ENCODE assay signal across 22 cellular contexts in the genomic region with DNA sequence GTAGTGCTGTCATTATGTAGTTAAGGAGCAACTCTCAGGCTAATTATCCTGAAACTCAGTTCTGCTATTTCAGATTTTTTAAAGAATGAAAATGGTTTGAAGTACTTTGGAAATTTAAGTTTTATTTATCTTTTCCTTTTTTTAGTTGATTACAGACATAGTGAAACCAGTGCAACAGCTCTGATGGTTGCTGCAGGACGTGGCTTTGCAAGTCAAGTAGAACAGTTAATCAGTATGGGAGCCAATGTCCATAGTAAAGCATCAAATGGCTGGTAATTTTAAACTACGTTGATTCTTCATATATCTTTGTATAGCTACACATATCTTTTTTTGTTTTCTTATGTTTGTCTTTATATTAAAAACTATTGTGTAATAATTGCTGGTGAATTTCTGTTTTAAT. TPM values are rescaled to one million over a fixed set of nuclear protein-coding genes. Genes with fewer than 3 reads are reported as not detected.
A peak's percentile ranks its signal among the peaks of the same experiment; 100 is the strongest.
DNase-seq lines count a peak whose midpoint lies in the region; ATAC-seq and TF ChIP-seq lines count a peak whose summit lies in the region.
"Had no signal": no experiment of that assay in that cellular context is flagged by ENCODE, and none has a peak within 500 bp of the region (broad histone marks: within the 10 kb centered on the region; RNA-seq: fewer than 3 reads in every experiment).

No MANE protein-coding gene starts in this region.

- intact Hi-C loops in ovary (cut with DNase I), result no loop called here
- intact Hi-C loops in upper lobe of right lung (cut with DNase I), result no loop called here

- WGBS in ovary, 3 donors, result 69 to 97% (median 69%) methylated on average over 2 of the region's 2 CpGs

- ATAC-seq in GM18873 (IDR thresholded peaks at IDR 0.05; ENCODE audit: low FRiP score, unreplicated experiment), result peak; percentile 77
- ATAC-seq in GM21447 (IDR thresholded peaks at IDR 0.05; ENCODE audit: unreplicated experiment), result peak; percentile 82
- ATAC-seq in HG03095 (IDR thresholded peaks at IDR 0.05; ENCODE audit: unreplicated experiment), result peak; percentile 47
- no peak for ATAC-seq in HG03280 (IDR thresholded peaks at IDR 0.05; ENCODE audit: unreplicated experiment)
- no peak for ATAC-seq in upper lobe of right lung
- ATAC-seq: activated CD4-positive, CD25-positive, alpha-beta regulatory T cell treated with anti-CD3 and anti-CD28 coated beads, Interleukin-2, amount 50 U/mL, for 24 hours had no signal

- H3K4me1 ChIP-seq in ovary (ENCODE audit: insufficient read depth), result no peaks in the 10 kb centered on the region
- no peaks in the 10 kb centered on the region for H3K4me1 ChIP-seq in upper lobe of right lung
- H3K4me1 ChIP-seq: Caco-2, suprapubic skin had no signal

- no peak overlapping the region for H3K4me3 ChIP-seq in ovary
- H3K4me3 ChIP-seq in upper lobe of right lung, result no peak overlapping the region
- H3K4me3 ChIP-seq: dorsolateral prefrontal cortex, suprapubic skin had no signal

- no peaks in the 10 kb centered on the region for H3K9me3 ChIP-seq in ovary
- no peaks in the 10 kb centered on the region for H3K9me3 ChIP-seq in upper lobe of right lung
- H3K9me3 ChIP-seq: Caco-2, suprapubic skin had no signal

- no peak overlapping the region for H3K27ac ChIP-seq in ovary
- no peak overlapping the region for H3K27ac ChIP-seq in upper lobe of right lung
- H3K27ac ChIP-seq: dorsolateral prefrontal cortex, RWPE1, suprapubic skin had no signal

- no peak for TF ChIP-seq POLR2A in ovary (IDR thresholded peaks at IDR 0.05)

- peak; percentile 8 for DNase-seq in MV-4-11 (lab: John Stamatoyannopoulos, UW)
- no peak for DNase-seq in ovary
- DNase-seq in NCI-H774 (lab: John Stamatoyannopoulos, UW), result no peak
- DNase-seq in upper lobe of right lung, result no peak
- DNase-seq: Caco-2; dorsolateral prefrontal cortex; EL; foreskin melanocyte; HFFc6; hypothalamus; NCI-H146; NK-92 treated with Interleukin-12 subunit alpha and Interleukin-12 subunit beta, amount 100 ng/mL, for 24 hours; small intestine; stimulated activated CD4-positive, alpha-beta T cell treated with anti-CD3 and anti-CD28 coated beads, Interleukin-4, amount 100 ng/mL, for 4 hours; T1000 had no signal

- H3K27me3 ChIP-seq in ovary, result no peaks in the 10 kb centered on the region
- no peaks in the 10 kb centered on the region for H3K27me3 ChIP-seq in upper lobe of right lung
- H3K27me3 ChIP-seq: dorsolateral prefrontal cortex, suprapubic skin had no signal

- no peak for TF ChIP-seq EP300 in ovary (IDR thresholded peaks at IDR 0.05)

- H3K36me3 ChIP-seq in ovary, result no peaks in the 10 kb centered on the region
- peaks cover 45% of the 10 kb centered on the region for H3K36me3 ChIP-seq in upper lobe of right lung

- TF ChIP-seq CTCF in ovary (IDR thresholded peaks at IDR 0.05) (no peak), upper lobe of right lung (IDR thresholded peaks at IDR 0.05) (no peak)

RNA-seq across cellular contexts. Expression of a gene that starts 34.9 kb away (rescaled TPM):
- total RNA-seq in ovary, result 10 to 100 TPM; 21.8 to 36.2 (median 23.7) TPM
- 10 to 100 TPM in 1 of 2 donors, 1 to 10 TPM in 1; 9.1 to 13.2 TPM for polyA plus RNA-seq in ovary
- 21.7 TPM for total RNA-seq in upper lobe of right lung

Comparison
In these comparisons a context has a peak if more than half of its experiments do, and no peak if none do; other contexts are left out.
1. ATAC-seq: peak in GM18873 (single experiment), GM21447 (single experiment) and HG03095 (single experiment); none in HG03280 (single experiment) and upper lobe of right lung (single experiment).